In the genomic region with DNA sequence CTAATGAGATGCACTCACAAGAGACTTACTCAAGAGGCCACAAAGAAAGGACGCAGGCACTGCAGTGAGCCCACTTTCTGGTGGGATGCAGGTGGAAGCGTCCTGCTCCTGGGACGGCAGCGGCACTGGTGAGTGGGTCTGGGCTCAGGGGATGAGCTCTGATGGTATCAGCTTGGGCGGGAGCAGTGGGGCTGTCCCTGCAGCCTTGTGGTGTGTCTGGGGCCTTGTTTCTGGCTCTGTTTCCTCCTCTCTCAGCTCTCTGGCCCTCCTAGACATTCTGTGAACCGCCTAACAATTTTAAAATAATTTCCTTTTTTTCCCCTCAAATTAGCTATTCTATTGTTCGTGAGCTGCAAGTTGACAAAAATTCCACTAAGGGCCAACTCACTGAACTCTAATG, we compare ENCODE assay signal across 19 cellular contexts. TPM values are rescaled to one million over a fixed set of nuclear protein-coding genes. Genes with fewer than 3 reads are reported as not detected.
DNase-seq lines count a peak whose midpoint lies in the region; ATAC-seq and TF ChIP-seq lines count a peak whose summit lies in the region.
"Had no signal": no experiment of that assay in that cellular context is flagged by ENCODE, and none has a peak within 500 bp of the region (broad histone marks: within the 10 kb centered on the region; RNA-seq: fewer than 3 reads in every experiment).

No MANE protein-coding gene starts in this region.

- peaks cover 3% of the 10 kb centered on the region for H3K27me3 Mint-ChIP-seq in activated T-helper 2 cell treated with anti-CD3 and anti-CD28 coated beads, Interferon-gamma antibody, Interleukin-2, Interleukin-4, amounts not matched to agents 10 μg/mL and 5 μg/mL and 100 μg/mL, durations not matched to agents 14 hours and 24 hours and 36 hours (ENCODE audit: low read depth)

- H3K4me1 Mint-ChIP-seq in activated T-helper 2 cell treated with anti-CD3 and anti-CD28 coated beads, Interferon-gamma antibody, Interleukin-2, Interleukin-4, amounts not matched to agents 10 μg/mL and 5 μg/mL and 100 μg/mL, durations not matched to agents 14 hours and 24 hours and 36 hours (ENCODE audit: low read depth): peaks cover 5% of the 10 kb centered on the region

- H3K36me3 Mint-ChIP-seq in activated T-helper 2 cell treated with anti-CD3 and anti-CD28 coated beads, Interferon-gamma antibody, Interleukin-2, Interleukin-4, amounts not matched to agents 10 μg/mL and 5 μg/mL and 100 μg/mL, durations not matched to agents 14 hours and 24 hours and 36 hours (ENCODE audit: low read depth): no peaks in the 10 kb centered on the region
- H3K36me3 Mint-ChIP-seq: CD8-positive, alpha-beta T cell had no signal

- H3K4me3 ChIP-seq in coronary artery: no peak overlapping the region
- H3K4me3 ChIP-seq: esophagus muscularis mucosa had no signal

- H3K4me3 Mint-ChIP-seq in activated T-helper 2 cell treated with anti-CD3 and anti-CD28 coated beads, Interferon-gamma antibody, Interleukin-2, Interleukin-4, amounts not matched to agents 10 μg/mL and 5 μg/mL and 100 μg/mL, durations not matched to agents 14 hours and 24 hours and 36 hours (ENCODE audit: low read depth): no peak overlapping the region
- H3K4me3 Mint-ChIP-seq: CD8-positive, alpha-beta T cell had no signal

- H3K27ac ChIP-seq in coronary artery: no peak overlapping the region
- H3K27ac ChIP-seq: esophagus muscularis mucosa had no signal

- H3K9me3 Mint-ChIP-seq in activated T-helper 2 cell treated with anti-CD3 and anti-CD28 coated beads, Interferon-gamma antibody, Interleukin-2, Interleukin-4, amounts not matched to agents 10 μg/mL and 5 μg/mL and 100 μg/mL, durations not matched to agents 14 hours and 24 hours and 36 hours: no peaks in the 10 kb centered on the region
- H3K9me3 Mint-ChIP-seq: CD8-positive, alpha-beta T cell had no signal

- DNase-seq in GM13976 (ENCODE audit: low spot score) (peak; percentile 51), coronary artery (ENCODE audit: low spot score) (peak; percentile 57), glomerular visceral epithelial cell (ENCODE audit: extremely low spot score) (no peak), NAMALWA (ENCODE audit: low spot score) (no peak), DMS153 treated with DMSO at 0.1 percent for 48 hours (lab: John Stamatoyannopoulos, UW; ENCODE audit: unreplicated experiment) (no peak)
- no peak for DNase-seq in activated T-helper 2 cell treated with anti-CD3 and anti-CD28 coated beads, Interferon-gamma antibody, Interleukin-2, Interleukin-4, amounts not matched to agents 10 μg/mL and 5 μg/mL and 100 μg/mL, durations not matched to agents 14 hours and 24 hours and 36 hours (ENCODE audit: low spot score)
- DNase-seq: activated CD4-positive, alpha-beta T cell treated with anti-CD3 and anti-CD28 coated beads, Interleukin-2, amount 50 U/mL, for 1 hour; activated naive CD4-positive, alpha-beta T cell treated with Interleukin-2 at 50 U/mL for 16 hours; anterior cingulate cortex; CD8-positive, alpha-beta T cell; central memory CD4-positive, alpha-beta T cell; NCI-H146; NCI-H2227 treated with DMSO at 0.1 percent for 48 hours; nucleus accumbens; SW 1271 had no signal

- in situ Hi-C loops in GM13976 (cut with MboI; ENCODE audit: low sequenced_read_pairs, unreplicated experiment): no loop called here

- intact Hi-C loops in activated T-helper 2 cell treated with anti-CD3 and anti-CD28 coated beads, Interferon-gamma antibody, Interleukin-2, Interleukin-4, amounts not matched to agents 10 μg/mL and 5 μg/mL and 100 μg/mL, durations not matched to agents 14 hours and 24 hours and 36 hours (cut with micrococcal nuclease): no loop called here

- no peak overlapping the region for H3K27ac Mint-ChIP-seq in activated T-helper 2 cell treated with anti-CD3 and anti-CD28 coated beads, Interferon-gamma antibody, Interleukin-2, Interleukin-4, amounts not matched to agents 10 μg/mL and 5 μg/mL and 100 μg/mL, durations not matched to agents 14 hours and 24 hours and 36 hours
- H3K27ac Mint-ChIP-seq: CD8-positive, alpha-beta T cell had no signal

- ATAC-seq in GM21576 (IDR thresholded peaks at IDR 0.05; ENCODE audit: unreplicated experiment) (peak; percentile 57), HG03159 (IDR thresholded peaks at IDR 0.05; ENCODE audit: unreplicated experiment) (peak; percentile 44)
- ATAC-seq: CD8-positive, alpha-beta T cell; sciatic nerve had no signal

- TF ChIP-seq CTCF in GM13976 (IDR thresholded peaks at IDR 0.05; ENCODE audit: borderline replicate concordance, control extremely low read depth, extremely low read depth, insufficient read depth, missing control alignments): no peak
- TF ChIP-seq CTCF in coronary artery (IDR thresholded peaks at IDR 0.05): no peak

RNA-seq across cellular contexts. Expression of gene ST14, which starts 8.8 kb away (rescaled TPM):
- 0.09 and 0.14 TPM in 2 replicates for total RNA-seq in activated T-helper 2 cell treated with anti-CD3 and anti-CD28 coated beads, Interferon-gamma antibody, Interleukin-2, Interleukin-4, amounts not matched to agents 10 μg/mL and 5 μg/mL and 100 μg/mL, durations not matched to agents 14 hours and 24 hours and 36 hours

Comparison
In these comparisons a context has a peak if more than half of its experiments do, and no peak if none do; other contexts are left out.
1. DNase-seq: peak in GM13976 (single experiment) and coronary artery (single experiment); none in glomerular visceral epithelial cell (single experiment), activated T-helper 2 cell treated with anti-CD3 and anti-CD28 coated beads, Interferon-gamma antibody, Interleukin-2, Interleukin-4, amounts not matched to agents 10 μg/mL and 5 μg/mL and 100 μg/mL, durations not matched to agents 14 hours and 24 hours and 36 hours (single experiment), NAMALWA (single experiment) and DMS153 treated with DMSO at 0.1 percent for 48 hours (single experiment).